ENCODE assay signal across 2 cellular contexts in the genomic region with DNA sequence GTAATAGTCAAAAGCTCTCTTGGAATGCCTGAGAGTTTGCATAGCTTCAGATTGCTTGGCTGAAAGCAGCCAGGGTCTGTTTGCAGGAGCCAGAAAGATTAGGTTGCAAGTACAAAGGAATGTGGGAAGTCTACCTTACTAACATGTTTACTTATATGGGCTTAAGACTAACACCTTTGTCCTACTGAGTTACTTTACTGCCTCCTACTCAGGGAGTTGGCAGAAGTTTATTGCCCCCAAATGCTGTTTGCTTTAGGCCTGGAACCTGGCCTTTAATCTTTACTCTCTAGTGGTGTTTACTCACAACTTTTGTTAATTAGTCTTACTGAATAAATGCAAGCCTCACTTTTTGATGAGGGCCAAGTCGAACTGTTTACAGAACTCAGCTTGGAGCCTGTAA.
TF ChIP-seq lines count a peak whose summit lies in the region.

No MANE protein-coding gene starts in this region.

TF ChIP-seq in H1, 55 proteins besides CTCF, POLR2A, EP300 and RAD21:
- no peak for TF ChIP-seq SP1 (IDR thresholded peaks at IDR 0.05; ENCODE audit: low read depth, low read length)
- no peak for TF ChIP-seq SIX5 (IDR thresholded peaks at IDR 0.05; ENCODE audit: low read depth, low read length)
- TF ChIP-seq BACH1 (IDR thresholded peaks at IDR 0.05; ENCODE audit: low read length) = no peak
- TF ChIP-seq ASH2L (IDR thresholded peaks at IDR 0.05; ENCODE audit: low read length) = no peak
- TF ChIP-seq BCL11A (IDR thresholded peaks at IDR 0.05; ENCODE audit: low read depth in 2 of 2, low read length in 2 of 2) = no peak
- no peak for TF ChIP-seq CHD2 (IDR thresholded peaks at IDR 0.05; ENCODE audit: low read length)
- no peak for TF ChIP-seq HDAC6 (IDR thresholded peaks at IDR 0.05; ENCODE audit: low read depth, low read length)
- no peak for TF ChIP-seq CTBP2 (IDR thresholded peaks at IDR 0.05; ENCODE audit: borderline replicate concordance, insufficient read depth, insufficient read length, low read length)
- no peak for TF ChIP-seq SIRT6 (IDR thresholded peaks at IDR 0.05; ENCODE audit: low read length)
- no peak for TF ChIP-seq NRF1 (IDR thresholded peaks at IDR 0.05; ENCODE audit: low read depth, low read length)
- no peak for TF ChIP-seq CBX5 (IDR thresholded peaks at IDR 0.05; ENCODE audit: low read depth, low read length)
- no peak for TF ChIP-seq JUN (IDR thresholded peaks at IDR 0.05; ENCODE audit: low read depth, low read length)
- TF ChIP-seq PHF8 (conservative IDR thresholded peaks at IDR 0.05; ENCODE audit: low read depth, low read length) = no peak
- TF ChIP-seq RFX5 (IDR thresholded peaks at IDR 0.05; ENCODE audit: borderline replicate concordance, low read depth, low read length) = no peak
- TF ChIP-seq YY1 (IDR thresholded peaks at IDR 0.05; ENCODE audit: low read depth, low read length) = no peak
- no peak for TF ChIP-seq CHD1 (IDR thresholded peaks at IDR 0.05; ENCODE audit: low read depth, low read length)
- no peak for TF ChIP-seq SP4 (IDR thresholded peaks at IDR 0.05; ENCODE audit: low read length)
- no peak for TF ChIP-seq SAP30 (IDR thresholded peaks at IDR 0.05; ENCODE audit: insufficient read depth, insufficient replicate concordance, low read length)
- TF ChIP-seq POLR2AphosphoS5 (IDR thresholded peaks at IDR 0.05; ENCODE audit: low read depth, low read length) = no peak
- TF ChIP-seq, protein P1, sequence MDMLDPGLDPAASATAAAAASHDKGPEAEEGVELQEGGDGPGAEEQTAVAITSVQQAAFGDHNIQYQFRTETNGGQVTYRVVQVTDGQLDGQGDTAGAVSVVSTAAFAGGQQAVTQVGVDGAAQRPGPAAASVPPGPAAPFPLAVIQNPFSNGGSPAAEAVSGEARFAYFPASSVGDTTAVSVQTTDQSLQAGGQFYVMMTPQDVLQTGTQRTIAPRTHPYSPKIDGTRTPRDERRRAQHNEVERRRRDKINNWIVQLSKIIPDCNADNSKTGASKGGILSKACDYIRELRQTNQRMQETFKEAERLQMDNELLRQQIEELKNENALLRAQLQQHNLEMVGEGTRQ (IDR thresholded peaks at IDR 0.05; ENCODE audit: low read length) = no peak

TF ChIP-seq in liver, 16 proteins besides CTCF, POLR2A, EP300 and RAD21:
- TF ChIP-seq SP1 (IDR thresholded peaks at IDR 0.05) = peak; percentile 34
- TF ChIP-seq EGR1 (IDR thresholded peaks at IDR 0.05; ENCODE audit: low read depth in 2 of 2) = no peak
- TF ChIP-seq HNF4A (conservative IDR thresholded peaks at IDR 0.05) = peak; percentile 6 to 40
- TF ChIP-seq RXRA (IDR thresholded peaks at IDR 0.05) = peak; percentile 17 to 38
